In the genomic region with DNA sequence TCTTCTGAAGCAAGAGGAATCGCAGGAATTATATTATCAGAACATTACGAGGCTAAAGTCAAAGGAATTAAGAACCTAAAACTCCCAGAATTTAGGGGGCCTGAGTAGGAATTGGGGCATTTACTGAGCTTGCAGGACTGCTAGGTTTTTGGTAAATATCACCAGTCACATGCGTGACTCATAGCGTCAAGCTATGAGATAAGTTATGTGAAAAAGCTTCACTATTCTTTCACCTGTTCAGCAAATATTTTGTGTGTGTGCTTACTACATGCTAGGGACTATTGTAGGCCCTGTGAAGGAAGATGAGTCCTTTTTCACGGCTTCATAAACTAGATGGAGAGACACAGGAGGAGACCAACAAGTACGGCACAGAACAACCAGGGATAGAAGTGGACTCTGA, we compare ENCODE assay signal across 1 cellular context.
A peak's percentile ranks its signal among the peaks of the same experiment; 100 is the strongest.
TF ChIP-seq lines count a peak whose summit lies in the region.

No MANE protein-coding gene starts in this region.

TF ChIP-seq in K562, 482 proteins besides CTCF, POLR2A, EP300 and RAD21 (continued from another document):
- TF ChIP-seq SMARCE1 (IDR thresholded peaks at IDR 0.05), result 0 out of 2 replicates have a peak, but pooled peaks have one; percentile 19
- TF ChIP-seq FOXA3 (CRISPR knock-in tag; conservative IDR thresholded peaks at IDR 0.05 in 1 of 2, IDR thresholded peaks at IDR 0.05 in 1 of 2), result no peak
